11 cellular contexts compared by ENCODE assay signal in genomic region chr3:29334652-29335189, GRCh38. TPM values are rescaled to one million over a fixed set of nuclear protein-coding genes. Genes with fewer than 3 reads are reported as not detected.
DNase-seq lines count a peak whose midpoint lies in the region; ATAC-seq and TF ChIP-seq lines count a peak whose summit lies in the region.
"Had no signal": no experiment of that assay in that cellular context is flagged by ENCODE, and none has a peak within 500 bp of the region (broad histone marks: within the 10 kb centered on the region; RNA-seq: fewer than 3 reads in every experiment).

No MANE protein-coding gene starts in this region.

- no peaks in the 10 kb centered on the region for H3K9me3 Mint-ChIP-seq in activated CD4-positive, alpha-beta T cell treated with anti-CD3 and anti-CD28 coated beads, Interleukin-2, amount 10 ng/mL, durations not matched to agents 7 days and 5 days
- H3K9me3 Mint-ChIP-seq: dendritic cell treated with granulocyte-macrophage colony-stimulating factor and Interleukin-4, amounts not matched to agents 40 ng/mL and 50 ng/mL, for 4 days had no signal

- DNase-seq in NCI-H2171 treated with DMSO at 0.1 percent for 48 hours (lab: John Stamatoyannopoulos, UW) (peak; percentile 42), NCI-H2171 (lab: John Stamatoyannopoulos, UW) (no peak), mammary epithelial cell (no peak), tibial nerve (ENCODE audit: low spot score in 2 of 2) (no peak), kidney glomerular epithelial cell (lab: John Stamatoyannopoulos, UW) (no peak)
- no peak for DNase-seq in activated CD4-positive, alpha-beta T cell treated with anti-CD3 and anti-CD28 coated beads, Interleukin-2, amount 10 ng/mL, durations not matched to agents 7 days and 5 days
- DNase-seq: activated gamma-delta T cell treated with Interleukin-2 at 50 U/mL for 16 hours had no signal

- CTCF ChIA-PET in mammary epithelial cell (lab: Charles Lee; ENCODE audit: low non-redundant PET), result no interaction called here
- CTCF ChIA-PET in activated CD4-positive, alpha-beta T cell treated with anti-CD3 and anti-CD28 coated beads, Interleukin-2, amount 10 ng/mL, durations not matched to agents 7 days and 5 days (lab: Charles Lee), result no interaction called here

- H3K9ac ChIP-seq in mammary epithelial cell (ENCODE audit: insufficient read depth, low read length), result peak overlapping the region; percentile 82

- WGBS in mammary epithelial cell (ENCODE audit: low coverage, missing lambda C conversion rate), result 14% methylated on average over 4 of the region's 4 CpGs
- WGBS in mesodermal cell (ENCODE audit: insufficient coverage in 2 of 2), 2 experiments, result 90 to 100% methylated on average over 1 to 2 of the region's 4 CpGs
- 40 to 45% methylated on average over 4 of the region's 4 CpGs for WGBS in tibial nerve, 2 donors

- no peak for ATAC-seq in GM21390 (IDR thresholded peaks at IDR 0.05; ENCODE audit: unreplicated experiment)
- ATAC-seq: activated CD4-positive, CD25-positive, alpha-beta regulatory T cell treated with anti-CD3 and anti-CD28 coated beads, Interleukin-2, amount 50 U/mL, for 24 hours had no signal

- H3K27me3 ChIP-seq in mammary epithelial cell (ENCODE audit: insufficient read depth, low read length) (no peaks in the 10 kb centered on the region), tibial nerve (no peaks in the 10 kb centered on the region)

- no peaks in the 10 kb centered on the region for H4K20me1 ChIP-seq in mammary epithelial cell (ENCODE audit: insufficient read depth, low read length)

- no TSS peak for BruUV-seq in mammary epithelial cell (replicated peaks; lab: Mats Ljungman, UMichigan)

- intact Hi-C loops in mammary epithelial cell (cut with micrococcal nuclease), result loop anchor here (1.0 to 5.0 kb wide), 3 partner anchors 78 to 418 kb away; no protein-coding TSS in a partner anchor

- peak overlapping the region; percentile 87 for H3K4me2 ChIP-seq in mammary epithelial cell (ENCODE audit: insufficient read depth, low read depth, low read length)

- no peaks in the 10 kb centered on the region for H3K27me3 Mint-ChIP-seq in activated CD4-positive, alpha-beta T cell treated with anti-CD3 and anti-CD28 coated beads, Interleukin-2, amount 10 ng/mL, durations not matched to agents 7 days and 5 days
- H3K27me3 Mint-ChIP-seq: dendritic cell treated with granulocyte-macrophage colony-stimulating factor and Interleukin-4, amounts not matched to agents 40 ng/mL and 50 ng/mL, for 4 days had no signal

- dilution Hi-C loops in mammary epithelial cell (cut with HindIII; ENCODE audit: low sequenced_read_pairs), result no loop called here

- H3K4me3 Mint-ChIP-seq in activated CD4-positive, alpha-beta T cell treated with anti-CD3 and anti-CD28 coated beads, Interleukin-2, amount 10 ng/mL, durations not matched to agents 7 days and 5 days, result no peak overlapping the region
- H3K4me3 Mint-ChIP-seq: dendritic cell treated with granulocyte-macrophage colony-stimulating factor and Interleukin-4, amounts not matched to agents 40 ng/mL and 50 ng/mL, for 4 days had no signal

- H3K4me3 ChIP-seq in mammary epithelial cell (replicated peaks in 1 of 3; ENCODE audit: insufficient read depth in 1 of 3, low read depth in 2 of 3, low read length in 3 of 3) (peak overlapping the region; percentile 11 to 32 (median 19)), mesodermal cell (ENCODE audit: extremely low read depth, insufficient read depth, low read length, poor library complexity, severe bottlenecking) (no peak overlapping the region), tibial nerve (peak overlapping the region in 2 of 4 donors; percentile 18 to 43)

- H3K9me3 ChIP-seq in mammary epithelial cell (replicated peaks; ENCODE audit: insufficient read depth, low read length), result no peaks in the 10 kb centered on the region
- no peaks in the 10 kb centered on the region for H3K9me3 ChIP-seq in mesodermal cell (ENCODE audit: control insufficient read depth, low read length)
- no peaks in the 10 kb centered on the region for H3K9me3 ChIP-seq in tibial nerve

- H3K4me1 ChIP-seq in mammary epithelial cell (ENCODE audit: insufficient read depth, low read length), result peaks cover 54% of the 10 kb centered on the region
- H3K4me1 ChIP-seq in mesodermal cell (ENCODE audit: control insufficient read depth, insufficient read depth, low read length, poor library complexity, severe bottlenecking), result peaks cover 34% of the 10 kb centered on the region
- peaks cover 4 to 98% (median 35%) of the 10 kb centered on the region in 4 donors for H3K4me1 ChIP-seq in tibial nerve

- H3K36me3 Mint-ChIP-seq in activated CD4-positive, alpha-beta T cell treated with anti-CD3 and anti-CD28 coated beads, Interleukin-2, amount 10 ng/mL, durations not matched to agents 7 days and 5 days (ENCODE audit: low read depth), result no peaks in the 10 kb centered on the region

- no peak overlapping the region for H3K27ac Mint-ChIP-seq in activated CD4-positive, alpha-beta T cell treated with anti-CD3 and anti-CD28 coated beads, Interleukin-2, amount 10 ng/mL, durations not matched to agents 7 days and 5 days
- H3K27ac Mint-ChIP-seq: dendritic cell treated with granulocyte-macrophage colony-stimulating factor and Interleukin-4, amounts not matched to agents 40 ng/mL and 50 ng/mL, for 4 days had no signal

- no peak for TF ChIP-seq EP300 in tibial nerve (IDR thresholded peaks at IDR 0.05)

- H3K36me3 ChIP-seq in mammary epithelial cell (ENCODE audit: insufficient read depth, low read length) (no peaks in the 10 kb centered on the region), mesodermal cell (ENCODE audit: control insufficient read depth, insufficient read depth, low read length) (no peaks in the 10 kb centered on the region), tibial nerve (no peaks in the 10 kb centered on the region)

- H3K27ac ChIP-seq in mammary epithelial cell (ENCODE audit: insufficient read depth, low read depth, low read length) (peak overlapping the region; percentile 94), mesodermal cell (ENCODE audit: low read depth, low read length, severe bottlenecking) (peak overlapping the region; percentile 97), tibial nerve (peak overlapping the region in 3 of 4 donors; percentile 55 to 85 (median 83))

- POLR2A ChIA-PET in activated CD4-positive, alpha-beta T cell treated with anti-CD3 and anti-CD28 coated beads, Interleukin-2, amount 10 ng/mL, durations not matched to agents 7 days and 5 days (lab: Charles Lee), result no interaction called here

- TF ChIP-seq POLR2A in tibial nerve (IDR thresholded peaks at IDR 0.05), result no peak

- peak overlapping the region; percentile 66 for H2AFZ ChIP-seq in mammary epithelial cell (ENCODE audit: low read depth, low read length)

- no peaks in the 10 kb centered on the region for H3K4me1 Mint-ChIP-seq in activated CD4-positive, alpha-beta T cell treated with anti-CD3 and anti-CD28 coated beads, Interleukin-2, amount 10 ng/mL, durations not matched to agents 7 days and 5 days

- in situ Hi-C loops in mammary epithelial cell (cut with MboI; ENCODE audit: low sequenced_read_pairs in 2 of 2), result no loop called here

- no peak for TF ChIP-seq CTCF in mammary epithelial cell (conservative IDR thresholded peaks at IDR 0.05 in 1 of 2, IDR thresholded peaks at IDR 0.05 in 1 of 2; ENCODE audit: extremely low read depth in 1 of 2, insufficient read depth in 1 of 2, low read depth in 1 of 2, low read length in 2 of 2)
- no peak for TF ChIP-seq CTCF in tibial nerve (IDR thresholded peaks at IDR 0.05)

- H3K79me2 ChIP-seq in mammary epithelial cell (ENCODE audit: insufficient read depth, low read length), result peaks cover 49% of the 10 kb centered on the region

RNA-seq across cellular contexts. Expression of gene RBMS3, which starts 53.9 kb away (rescaled TPM):
- 10 to 100 TPM; 31.5 to 51.5 TPM for total RNA-seq in mammary epithelial cell
- polyA plus RNA-seq in mammary epithelial cell, result 6.6 TPM
- 27.4 TPM for polyA minus RNA-seq in mammary epithelial cell
- 26.3 TPM for polyA plus RNA-seq in mesodermal cell (2013, experiment 1 of 2)
- polyA plus RNA-seq in mesodermal cell (2013, experiment 2 of 2), result 24.8 TPM
- 100 to 1,000 TPM; 157 to 175 (median 161) TPM for total RNA-seq in tibial nerve
- total RNA-seq in activated CD4-positive, alpha-beta T cell treated with anti-CD3 and anti-CD28 coated beads, Interleukin-2, amount 10 ng/mL, durations not matched to agents 7 days and 5 days, result under 1 TPM; 0.25 to 0.27 TPM

Comparison
In these comparisons a context has a peak if more than half of its experiments do, and no peak if none do; other contexts are left out.
1. RNA of gene RBMS3, which starts 53.9 kb away (total RNA-seq): 157 to 175 TPM in tibial nerve and 31.5 to 51.5 TPM in mammary epithelial cell; 0.25 to 0.27 TPM in activated CD4-positive, alpha-beta T cell treated with anti-CD3 and anti-CD28 coated beads, Interleukin-2, amount 10 ng/mL, durations not matched to agents 7 days and 5 days; every median in the first group is over 10 times any median in the second.
2. Peak in every context shown above with its lines, with median percentiles within 50 percentile points of each other: H3K27ac ChIP-seq.